In the genomic region with DNA sequence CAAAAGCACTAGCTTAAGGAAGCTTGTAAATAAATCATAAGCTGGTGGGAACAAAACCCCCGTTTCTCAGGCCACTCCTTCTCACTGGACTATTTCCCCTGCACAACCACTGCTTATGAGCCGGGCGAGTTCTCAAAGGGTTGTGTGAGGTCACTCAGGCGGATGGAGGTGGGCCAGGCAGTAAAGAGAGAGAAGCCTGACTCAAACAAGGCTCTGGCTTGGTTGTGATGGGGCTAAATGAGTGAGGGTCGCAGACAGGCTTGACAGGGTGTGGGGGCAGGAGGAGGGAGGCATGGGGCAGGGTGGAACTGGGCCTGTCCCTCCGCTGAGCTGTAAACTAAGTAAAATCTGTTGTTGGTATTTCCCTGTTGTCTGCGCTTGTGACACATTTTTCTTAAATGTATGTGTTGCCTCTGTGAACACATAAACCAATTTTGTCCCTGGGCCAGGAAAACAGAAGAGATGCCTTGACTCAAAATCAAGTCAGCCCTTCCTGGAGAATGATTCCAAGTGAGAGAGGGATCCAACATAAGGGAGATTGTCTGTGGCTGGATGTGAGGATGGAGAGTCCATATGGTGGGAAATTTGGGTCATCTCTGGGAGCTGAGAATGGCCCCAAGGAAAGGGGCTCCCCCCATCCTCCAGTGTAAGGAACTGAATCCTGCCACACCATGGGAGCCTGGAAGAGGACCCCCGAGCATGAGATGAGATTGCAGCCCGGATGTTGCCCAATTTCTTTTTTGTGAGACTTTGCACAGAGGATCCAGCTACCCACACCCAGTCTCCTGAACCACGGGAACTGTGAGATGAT, we compare ENCODE assay signal across 1 cellular context.
TF ChIP-seq lines count a peak whose summit lies in the region.

No MANE protein-coding gene starts in this region.

TF ChIP-seq in HepG2, 621 proteins besides CTCF, POLR2A, EP300 and RAD21 (continued from another document and continues in another):
- TF ChIP-seq ZNF407 (CRISPR knock-in tag; IDR thresholded peaks at IDR 0.05; ENCODE audit: not compliant biosample characterization) (no peak), ZNF558 (CRISPR knock-in tag; IDR thresholded peaks at IDR 0.05; ENCODE audit: borderline replicate concordance) (0 out of 2 replicates have a peak, but pooled peaks have one; percentile 29), ZNF569 (CRISPR knock-in tag; IDR thresholded peaks at IDR 0.05; ENCODE audit: borderline replicate concordance) (no peak), ATF7-NPFF (CRISPR knock-in tag; IDR thresholded peaks at IDR 0.05; ENCODE audit: low read depth) (no peak; the same call in 1 of the 2 replicates), DR1 (CRISPR knock-in tag; IDR thresholded peaks at IDR 0.05) (no peak), ZNF776 (CRISPR knock-in tag; IDR thresholded peaks at IDR 0.05) (no peak), SYNCRIP (IDR thresholded peaks at IDR 0.05; ENCODE audit: insufficient read depth, low read depth, low read length) (no peak), KLF11 (CRISPR knock-in tag; IDR thresholded peaks at IDR 0.05) (no peak), ZNF883 (CRISPR knock-in tag; IDR thresholded peaks at IDR 0.05; ENCODE audit: not compliant biosample characterization) (peak; percentile 15), RELA (CRISPR knock-in tag; IDR thresholded peaks at IDR 0.05) (no peak), POGZ (CRISPR knock-in tag; IDR thresholded peaks at IDR 0.05) (0 out of 2 replicates have a peak, but pooled peaks have one; percentile 8), KMT2A (CRISPR knock-in tag; IDR thresholded peaks at IDR 0.05) (0 out of 2 replicates have a peak, but pooled peaks have one; percentile 7), ZNF800 (CRISPR knock-in tag; IDR thresholded peaks at IDR 0.05) (peak; percentile 20; the same call in 1 of the 2 replicates), RERE (CRISPR knock-in tag; IDR thresholded peaks at IDR 0.05; ENCODE audit: low read depth) (no peak), ZNF7 (CRISPR knock-in tag; IDR thresholded peaks at IDR 0.05) (no peak), THRA (CRISPR knock-in tag; IDR thresholded peaks at IDR 0.05; ENCODE audit: borderline replicate concordance) (peak; percentile 96; the same call in 1 of the 2 replicates)
- TF ChIP-seq, protein P1, sequence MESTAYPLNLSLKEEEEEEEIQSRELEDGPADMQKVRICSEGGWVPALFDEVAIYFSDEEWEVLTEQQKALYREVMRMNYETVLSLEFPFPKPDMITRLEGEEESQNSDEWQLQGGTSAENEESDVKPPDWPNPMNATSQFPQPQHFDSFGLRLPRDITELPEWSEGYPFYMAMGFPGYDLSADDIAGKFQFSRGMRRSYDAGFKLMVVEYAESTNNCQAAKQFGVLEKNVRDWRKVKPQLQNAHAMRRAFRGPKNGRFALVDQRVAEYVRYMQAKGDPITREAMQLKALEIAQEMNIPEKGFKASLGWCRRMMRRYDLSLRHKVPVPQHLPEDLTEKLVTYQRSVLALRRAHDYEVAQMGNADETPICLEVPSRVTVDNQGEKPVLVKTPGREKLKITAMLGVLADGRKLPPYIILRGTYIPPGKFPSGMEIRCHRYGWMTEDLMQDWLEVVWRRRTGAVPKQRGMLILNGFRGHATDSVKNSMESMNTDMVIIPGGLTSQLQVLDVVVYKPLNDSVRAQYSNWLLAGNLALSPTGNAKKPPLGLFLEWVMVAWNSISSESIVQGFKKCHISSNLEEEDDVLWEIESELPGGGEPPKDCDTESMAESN (CRISPR knock-in tag; conservative IDR thresholded peaks at IDR 0.05) = 0 out of 2 replicates have a peak, but pooled peaks have one; percentile 33
- TF ChIP-seq, protein P2, sequence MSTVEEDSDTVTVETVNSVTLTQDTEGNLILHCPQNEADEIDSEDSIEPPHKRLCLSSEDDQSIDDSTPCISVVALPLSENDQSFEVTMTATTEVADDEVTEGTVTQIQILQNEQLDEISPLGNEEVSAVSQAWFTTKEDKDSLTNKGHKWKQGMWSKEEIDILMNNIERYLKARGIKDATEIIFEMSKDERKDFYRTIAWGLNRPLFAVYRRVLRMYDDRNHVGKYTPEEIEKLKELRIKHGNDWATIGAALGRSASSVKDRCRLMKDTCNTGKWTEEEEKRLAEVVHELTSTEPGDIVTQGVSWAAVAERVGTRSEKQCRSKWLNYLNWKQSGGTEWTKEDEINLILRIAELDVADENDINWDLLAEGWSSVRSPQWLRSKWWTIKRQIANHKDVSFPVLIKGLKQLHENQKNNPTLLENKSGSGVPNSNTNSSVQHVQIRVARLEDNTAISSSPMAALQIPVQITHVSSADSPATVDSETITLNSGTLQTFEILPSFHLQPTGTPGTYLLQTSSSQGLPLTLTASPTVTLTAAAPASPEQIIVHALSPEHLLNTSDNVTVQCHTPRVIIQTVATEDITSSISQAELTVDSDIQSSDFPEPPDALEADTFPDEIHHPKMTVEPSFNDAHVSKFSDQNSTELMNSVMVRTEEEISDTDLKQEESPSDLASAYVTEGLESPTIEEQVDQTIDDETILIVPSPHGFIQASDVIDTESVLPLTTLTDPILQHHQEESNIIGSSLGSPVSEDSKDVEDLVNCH (CRISPR knock-in tag; IDR thresholded peaks at IDR 0.05) = no peak
